In the genomic region with DNA sequence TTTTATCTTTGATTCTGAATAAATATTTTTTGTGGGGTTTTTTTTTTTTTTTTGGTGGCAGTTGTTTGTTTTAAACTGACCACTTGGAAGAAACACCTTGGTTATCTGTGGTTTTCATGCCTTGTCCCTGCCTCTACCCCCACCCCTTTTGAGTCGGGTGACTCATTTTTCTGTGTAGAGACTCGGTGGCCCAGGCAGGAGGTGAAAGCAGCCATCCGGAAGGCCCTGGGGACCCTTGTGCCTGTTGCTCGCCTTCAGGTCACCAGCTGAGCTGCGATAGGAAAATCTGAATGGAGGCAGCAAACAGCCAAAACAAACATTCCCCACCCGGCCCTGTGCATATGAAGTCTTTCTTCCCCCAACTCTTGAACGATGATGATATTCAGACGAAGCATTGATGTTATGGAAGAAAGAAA, we compare ENCODE assay signal across 13 cellular contexts. TPM values are rescaled to one million over a fixed set of nuclear protein-coding genes. Genes with fewer than 3 reads are reported as not detected.
DNase-seq lines count a peak whose midpoint lies in the region; ATAC-seq and TF ChIP-seq lines count a peak whose summit lies in the region.
"Had no signal": no experiment of that assay in that cellular context is flagged by ENCODE, and none has a peak within 500 bp of the region (broad histone marks: within the 10 kb centered on the region; RNA-seq: fewer than 3 reads in every experiment).

No MANE protein-coding gene starts in this region.

- WGBS in esophagus squamous epithelium, 2 donors: 71 to 84% methylated on average over 4 to 6 of the region's 8 CpGs

- H3K36me3 ChIP-seq in esophagus squamous epithelium: peaks cover 12 to 60% (median 29%) of the 10 kb centered on the region in 3 donors
- peaks cover 23 to 46% of the 10 kb centered on the region in 2 donors for H3K36me3 ChIP-seq in muscle layer of duodenum (ENCODE audit: control insufficient read depth in 1 of 2, insufficient read depth in 2 of 2, low read length in 2 of 2)
- peaks cover 40 to 49% (median 44%) of the 10 kb centered on the region in 3 donors for H3K36me3 ChIP-seq in tibial artery

- no peak for TF ChIP-seq POLR2A in NB4 (IDR thresholded peaks at IDR 0.05; ENCODE audit: extremely low read depth, insufficient read length)
- TF ChIP-seq POLR2A in esophagus squamous epithelium (IDR thresholded peaks at IDR 0.05): no peak

- no peaks in the 10 kb centered on the region for H3K27me3 Mint-ChIP-seq in stimulated activated naive CD8-positive, alpha-beta T cell treated with anti-CD3 and anti-CD28 coated beads, Interleukin-15, amount 100 ng/mL, for 72 hours
- H3K27me3 Mint-ChIP-seq: effector memory CD8-positive, alpha-beta T cell had no signal

- H3K4me1 ChIP-seq in esophagus squamous epithelium: peaks cover 19 to 62% (median 29%) of the 10 kb centered on the region in 3 donors
- peaks cover 12 to 14% of the 10 kb centered on the region in 2 donors for H3K4me1 ChIP-seq in muscle layer of duodenum (ENCODE audit: control insufficient read depth in 1 of 2, insufficient read depth in 2 of 2, low read length in 2 of 2)
- H3K4me1 ChIP-seq in tibial artery: peaks cover 0 to 60% (median 41%) of the 10 kb centered on the region in 4 donors

- H3K4me3 ChIP-seq in NB4 (ENCODE audit: low read depth, low read length) (no peak overlapping the region), esophagus squamous epithelium (no peak overlapping the region), muscle layer of duodenum (ENCODE audit: low read depth in 1 of 2, low read length in 2 of 2) (no peak overlapping the region), tibial artery (no peak overlapping the region)

- DNase-seq in NB4 (ENCODE audit: low read depth) (peak; percentile 83), esophagus squamous epithelium (lab: John Stamatoyannopoulos, UW) (no peak), tibial artery (peak in 1 of 2 donors; percentile 78), HPDE6-E6E7 (ENCODE audit: extremely low spot score) (no peak)
- DNase-seq in activated CD4-positive, alpha-beta T cell treated with anti-CD3 and anti-CD28 coated beads, Interleukin-2, amount 50 U/mL, for 48 hours: no peak
- DNase-seq in stimulated activated naive CD8-positive, alpha-beta T cell treated with anti-CD3 and anti-CD28 coated beads, Interleukin-15, amount 100 ng/mL, for 72 hours: no peak
- DNase-seq: activated T-cell treated with anti-CD3 and anti-CD28 coated beads, Interleukin-2, amount 50 U/mL, for 4 hours; effector memory CD8-positive, alpha-beta T cell; NCI-H226 had no signal

- H3K9me3 ChIP-seq in esophagus squamous epithelium (no peaks in the 10 kb centered on the region), muscle layer of duodenum (ENCODE audit: control insufficient read depth in 1 of 2, low read length in 2 of 2) (no peaks in the 10 kb centered on the region), tibial artery (no peaks in the 10 kb centered on the region)

- H3K4me3 Mint-ChIP-seq in stimulated activated naive CD8-positive, alpha-beta T cell treated with anti-CD3 and anti-CD28 coated beads, Interleukin-15, amount 100 ng/mL, for 72 hours: no peak overlapping the region
- H3K4me3 Mint-ChIP-seq: activated T-cell treated with anti-CD3 and anti-CD28 coated beads, Interleukin-2, amount 50 U/mL, for 4 hours; effector memory CD8-positive, alpha-beta T cell had no signal

- no peaks in the 10 kb centered on the region for H3K9me3 Mint-ChIP-seq in stimulated activated naive CD8-positive, alpha-beta T cell treated with anti-CD3 and anti-CD28 coated beads, Interleukin-15, amount 100 ng/mL, for 72 hours
- H3K9me3 Mint-ChIP-seq: activated T-cell treated with anti-CD3 and anti-CD28 coated beads, Interleukin-2, amount 50 U/mL, for 4 hours; effector memory CD8-positive, alpha-beta T cell had no signal

- H3K4me1 Mint-ChIP-seq in stimulated activated naive CD8-positive, alpha-beta T cell treated with anti-CD3 and anti-CD28 coated beads, Interleukin-15, amount 100 ng/mL, for 72 hours: peaks cover 15% of the 10 kb centered on the region

- ATAC-seq in HG02870 (IDR thresholded peaks at IDR 0.05; ENCODE audit: unreplicated experiment): no peak
- no peak for ATAC-seq in stimulated activated naive CD8-positive, alpha-beta T cell treated with anti-CD3 and anti-CD28 coated beads, Interleukin-15, amount 100 ng/mL, for 72 hours
- ATAC-seq: activated T-cell treated with anti-CD3 and anti-CD28 coated beads, Interleukin-2, amount 50 U/mL, for 4 hours; effector memory CD8-positive, alpha-beta T cell had no signal

- no peak overlapping the region for H3K27ac Mint-ChIP-seq in stimulated activated naive CD8-positive, alpha-beta T cell treated with anti-CD3 and anti-CD28 coated beads, Interleukin-15, amount 100 ng/mL, for 72 hours

- H3K27me3 ChIP-seq in esophagus squamous epithelium (no peaks in the 10 kb centered on the region), muscle layer of duodenum (ENCODE audit: low read depth, low read length) (no peaks in the 10 kb centered on the region), tibial artery (no peaks in the 10 kb centered on the region)

- TF ChIP-seq CTCF in NB4 (IDR thresholded peaks at IDR 0.05; ENCODE audit: low read depth, low read length): no peak
- no peak for TF ChIP-seq CTCF in esophagus squamous epithelium (IDR thresholded peaks at IDR 0.05)
- no peak for TF ChIP-seq CTCF in tibial artery (IDR thresholded peaks at IDR 0.05)

- intact Hi-C loops in esophagus squamous epithelium (cut with DNase I): no loop called here
- intact Hi-C loops in tibial artery (cut with DNase I; ENCODE audit: low total_unique reads): loop anchor here (2.0 kb wide), 1 partner anchor 40 kb away; no protein-coding TSS in a partner anchor

- H3K27ac ChIP-seq in esophagus squamous epithelium (peak overlapping the region; percentile 22 to 96 (median 90)), muscle layer of duodenum (ENCODE audit: low read length) (peak overlapping the region; percentile 90), tibial artery (peak overlapping the region; percentile 90 to 96)

RNA-seq across cellular contexts. Expression of gene CYP17A1, which starts 22.7 kb away (rescaled TPM):
- total RNA-seq in esophagus squamous epithelium: not detected
- total RNA-seq: HT1080; T-helper 1 cell treated with Interleukin-12 subunit alpha and Interleukin-12 subunit beta and Interleukin-4 antibody, amounts not matched to agents 30 ng/mL and 1 ng/mL, for 36 hours had no signal

RNA-seq across cellular contexts. Expression of gene BORCS7, which starts 39.6 kb away (rescaled TPM):
- 10 to 100 TPM; 10.9 to 36.6 (median 19.7) TPM for total RNA-seq in esophagus squamous epithelium

RNA-seq across cellular contexts. Expression of gene AS3MT, which starts 54.8 kb away (rescaled TPM):
- total RNA-seq in esophagus squamous epithelium: 1 to 10 TPM in 3 of 4 donors, under 1 TPM in 1; 0.44 to 4.4 (median 2.9) TPM
- total RNA-seq: T-helper 1 cell treated with Interleukin-12 subunit alpha and Interleukin-12 subunit beta and Interleukin-4 antibody, amounts not matched to agents 30 ng/mL and 1 ng/mL, for 36 hours had no signal
